ENCODE assay signal across 5 cellular contexts in genomic region chr21:21464691-21465090, GRCh38.
"Had no signal": no experiment of that assay in that cellular context is flagged by ENCODE, and none has a peak within 500 bp of the region (broad histone marks: within the 10 kb centered on the region; RNA-seq: fewer than 3 reads in every experiment).

No MANE protein-coding gene starts in this region.

- H3K4me3 Mint-ChIP-seq: GM23338, H9 had no signal

- ATAC-seq: GM23338, K562 had no signal

- H3K4me1 Mint-ChIP-seq: H9 had no signal

- H3K9me3 Mint-ChIP-seq: GM23338, H9 had no signal

- H3K27ac Mint-ChIP-seq: GM23338, H9 had no signal

- DNase-seq: H9, HCEC 1CT, IMR-90 had no signal
